ENCODE assay signal across 22 cellular contexts in the genomic region with DNA sequence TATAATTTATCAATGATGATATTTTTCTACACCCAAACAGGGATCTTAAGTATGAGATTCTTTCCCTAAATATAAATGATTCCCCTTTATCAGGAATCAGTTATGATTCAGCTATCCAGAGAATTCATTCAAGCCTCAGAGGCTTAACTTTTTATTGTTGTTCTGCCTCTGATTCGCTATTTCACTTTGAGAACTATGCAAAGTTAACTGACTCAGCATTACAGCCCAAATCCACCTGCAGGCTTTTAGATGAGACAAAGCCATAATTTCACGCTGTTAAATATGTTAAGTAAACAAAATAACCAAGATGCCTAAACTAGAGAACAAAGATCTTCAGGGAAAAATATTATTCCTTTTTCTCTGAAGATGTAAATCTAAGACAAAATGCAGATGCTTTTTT.
"Had no signal": no experiment of that assay in that cellular context is flagged by ENCODE, and none has a peak within 500 bp of the region (broad histone marks: within the 10 kb centered on the region; RNA-seq: fewer than 3 reads in every experiment).

No MANE protein-coding gene starts in this region.

- H3K27ac ChIP-seq: body of pancreas, colonic mucosa, heart right ventricle, prostate gland, suprapubic skin, WERI-Rb-1 had no signal

- H3K9me3 Mint-ChIP-seq: activated naive CD4-positive, alpha-beta T cell treated with anti-CD3 and anti-CD28 coated beads, Interleukin-2, amount 50 U/mL, for 72 hours; activated T-helper 1 cell treated with anti-CD3 and anti-CD28 coated beads, Interleukin-12 subunit alpha, Interleukin-12 subunit beta, Interleukin-2, Interleukin-4 antibody, amounts not matched to agents 30 ng/mL and 10 ng/mL and 1 ng/mL, durations not matched to agents 14 hours and 24 hours and 36 hours; central memory CD8-positive, alpha-beta T cell; immature natural killer cell; stimulated activated naive CD8-positive, alpha-beta T cell treated with anti-CD3 and anti-CD28 coated beads, Interleukin-15, amount 100 ng/mL, for 72 hours; type B pancreatic cell had no signal

- H3K4me3 ChIP-seq: body of pancreas, colonic mucosa, heart right ventricle, prostate gland, smooth muscle cell, suprapubic skin had no signal

- H3K27me3 ChIP-seq: body of pancreas, colonic mucosa, heart right ventricle, suprapubic skin had no signal

- DNase-seq: activated CD4-positive, alpha-beta T cell treated with anti-CD3 and anti-CD28 coated beads for 1 hour; activated gamma-delta T cell treated with Interleukin-2 at 50 U/mL for 16 hours; amygdala; body of pancreas; colonic mucosa; heart right ventricle; immature natural killer cell; left ventricle myocardium superior; occipital lobe; right cardiac atrium; stimulated activated CD4-positive, alpha-beta T cell treated with anti-CD3 and anti-CD28 coated beads, Interleukin-4, amount 100 ng/mL, for 1 hour; stimulated activated naive CD8-positive, alpha-beta T cell treated with anti-CD3 and anti-CD28 coated beads, Interleukin-15, amount 100 ng/mL, for 72 hours; T-helper 2 cell; WERI-Rb-1 had no signal

- H3K9me3 ChIP-seq: body of pancreas, colonic mucosa, heart right ventricle, prostate gland, suprapubic skin had no signal

- H3K36me3 ChIP-seq: prostate gland, WERI-Rb-1 had no signal

- H3K27ac Mint-ChIP-seq: activated naive CD4-positive, alpha-beta T cell treated with anti-CD3 and anti-CD28 coated beads, Interleukin-2, amount 50 U/mL, for 72 hours; activated T-helper 1 cell treated with anti-CD3 and anti-CD28 coated beads, Interleukin-12 subunit alpha, Interleukin-12 subunit beta, Interleukin-2, Interleukin-4 antibody, amounts not matched to agents 30 ng/mL and 10 ng/mL and 1 ng/mL, durations not matched to agents 14 hours and 24 hours and 36 hours; type B pancreatic cell had no signal

- H3K27me3 Mint-ChIP-seq: central memory CD8-positive, alpha-beta T cell; stimulated activated naive CD8-positive, alpha-beta T cell treated with anti-CD3 and anti-CD28 coated beads, Interleukin-15, amount 100 ng/mL, for 72 hours; type B pancreatic cell had no signal

- H3K4me3 Mint-ChIP-seq: activated T-helper 1 cell treated with anti-CD3 and anti-CD28 coated beads, Interleukin-12 subunit alpha, Interleukin-12 subunit beta, Interleukin-2, Interleukin-4 antibody, amounts not matched to agents 30 ng/mL and 10 ng/mL and 1 ng/mL, durations not matched to agents 14 hours and 24 hours and 36 hours; central memory CD8-positive, alpha-beta T cell; immature natural killer cell; stimulated activated naive CD8-positive, alpha-beta T cell treated with anti-CD3 and anti-CD28 coated beads, Interleukin-15, amount 100 ng/mL, for 72 hours; type B pancreatic cell had no signal

- H3K4me1 ChIP-seq: colonic mucosa, prostate gland had no signal

- ATAC-seq: activated naive CD4-positive, alpha-beta T cell treated with anti-CD3 and anti-CD28 coated beads, Interleukin-2, amount 50 U/mL, for 72 hours; body of pancreas; esophagus mucosa; heart right ventricle; left ventricle myocardium superior; right cardiac atrium; stimulated activated naive CD8-positive, alpha-beta T cell treated with anti-CD3 and anti-CD28 coated beads, Interleukin-15, amount 100 ng/mL, for 72 hours had no signal
